In genomic region chr2:46981662-46982351, GRCh38 we compare ENCODE assay signal across 14 cellular contexts. TPM values are rescaled to one million over a fixed set of nuclear protein-coding genes. Genes with fewer than 3 reads are reported as not detected.
DNase-seq lines count a peak whose midpoint lies in the region; ATAC-seq, FAIRE-seq and TF ChIP-seq lines count a peak whose summit lies in the region.
"Had no signal": no experiment of that assay in that cellular context is flagged by ENCODE, and none has a peak within 500 bp of the region (broad histone marks: within the 10 kb centered on the region; RNA-seq: fewer than 3 reads in every experiment).

No MANE protein-coding gene starts in this region.

- intact Hi-C loops in activated naive CD4-positive, alpha-beta T cell treated with anti-CD3 and anti-CD28 coated beads for 36 hours (cut with micrococcal nuclease): no loop called here
- intact Hi-C loops in tibial artery (cut with DNase I; ENCODE audit: low total_unique reads): no loop called here

- CTCF ChIA-PET in activated naive CD4-positive, alpha-beta T cell treated with anti-CD3 and anti-CD28 coated beads for 36 hours (lab: Charles Lee): interaction anchor here (0.6 to 1.5 kb wide), 3 partner anchors 8 to 341 kb away, joined by 5 to 6 read pairs (median 5); no protein-coding TSS in a partner anchor
- CTCF ChIA-PET in activated CD4-positive, alpha-beta memory T cell treated with anti-CD3 and anti-CD28 coated beads, Interleukin-2, amount 10 ng/mL, durations not matched to agents 7 days and 5 days (lab: Charles Lee): interaction anchor here (0.7 kb wide), 1 partner anchor 290 kb away, joined by 3 read pairs; no protein-coding TSS in a partner anchor

- no peak for TF ChIP-seq CTCF in tibial artery (IDR thresholded peaks at IDR 0.05)

- H3K27me3 ChIP-seq in layer of hippocampus (ENCODE audit: control insufficient read depth, insufficient read depth, low read length) (no peaks in the 10 kb centered on the region), tibial artery (no peaks in the 10 kb centered on the region)

- peak; percentile 14 for DNase-seq in activated naive CD4-positive, alpha-beta T cell treated with anti-CD3 and anti-CD28 coated beads for 36 hours
- no peak for DNase-seq in activated naive CD4-positive, alpha-beta T cell (lab: John Stamatoyannopoulos, UW)
- DNase-seq in activated CD4-positive, alpha-beta memory T cell treated with anti-CD3 and anti-CD28 coated beads, Interleukin-2, amount 10 ng/mL, durations not matched to agents 7 days and 5 days: no peak
- DNase-seq in tibial artery (no peak), GM12892 (ENCODE audit: insufficient read length) (no peak), NCI-H187 (lab: John Stamatoyannopoulos, UW) (no peak)
- DNase-seq: effector memory CD4-positive, alpha-beta T cell; HCEC 1CT; hippocampal formation; NCI-H1092 treated with DMSO at 0.1 percent for 48 hours; SW 1271 had no signal

- POLR2A ChIA-PET in activated CD4-positive, alpha-beta memory T cell treated with anti-CD3 and anti-CD28 coated beads, Interleukin-2, amount 10 ng/mL, durations not matched to agents 7 days and 5 days (lab: Charles Lee): no interaction called here

- H3K36me3 ChIP-seq in tibial artery: peaks cover 0 to 55% (median 27%) of the 10 kb centered on the region in 3 donors

- H3K4me1 ChIP-seq in tibial artery: peaks cover 4 to 46% (median 35%) of the 10 kb centered on the region in 4 donors

- no peak overlapping the region for H3K4me3 ChIP-seq in tibial artery

- TF ChIP-seq POLR2A in GM12892 (IDR thresholded peaks at IDR 0.05; ENCODE audit: low read depth, low read length): no peak

- peaks cover 41% of the 10 kb centered on the region for H3K36me3 Mint-ChIP-seq in activated naive CD4-positive, alpha-beta T cell treated with anti-CD3 and anti-CD28 coated beads for 36 hours (ENCODE audit: low read depth)
- peaks cover 42% of the 10 kb centered on the region for H3K36me3 Mint-ChIP-seq in activated CD4-positive, alpha-beta memory T cell treated with anti-CD3 and anti-CD28 coated beads, Interleukin-2, amount 10 ng/mL, durations not matched to agents 7 days and 5 days (ENCODE audit: low read depth)

- H3K27ac ChIP-seq in layer of hippocampus (ENCODE audit: low read depth, low read length): peak overlapping the region; percentile 70
- H3K27ac ChIP-seq in tibial artery: peak overlapping the region; percentile 46 to 78

- H3K4me3 Mint-ChIP-seq in activated naive CD4-positive, alpha-beta T cell treated with anti-CD3 and anti-CD28 coated beads for 36 hours: no peak overlapping the region
- H3K4me3 Mint-ChIP-seq in activated CD4-positive, alpha-beta memory T cell treated with anti-CD3 and anti-CD28 coated beads, Interleukin-2, amount 10 ng/mL, durations not matched to agents 7 days and 5 days: no peak overlapping the region
- H3K4me3 Mint-ChIP-seq: nephron had no signal

- FAIRE-seq in GM12892 (lab: Jason Lieb, UNC): no peak

- peak overlapping the region; percentile 89 for H3K27ac Mint-ChIP-seq in activated naive CD4-positive, alpha-beta T cell treated with anti-CD3 and anti-CD28 coated beads for 36 hours
- peak overlapping the region; percentile 55 for H3K27ac Mint-ChIP-seq in activated CD4-positive, alpha-beta memory T cell treated with anti-CD3 and anti-CD28 coated beads, Interleukin-2, amount 10 ng/mL, durations not matched to agents 7 days and 5 days
- H3K27ac Mint-ChIP-seq: nephron had no signal

- H3K9me3 ChIP-seq in tibial artery: no peaks in the 10 kb centered on the region

- H3K9me3 Mint-ChIP-seq in activated naive CD4-positive, alpha-beta T cell treated with anti-CD3 and anti-CD28 coated beads for 36 hours: no peaks in the 10 kb centered on the region
- H3K9me3 Mint-ChIP-seq in activated CD4-positive, alpha-beta memory T cell treated with anti-CD3 and anti-CD28 coated beads, Interleukin-2, amount 10 ng/mL, durations not matched to agents 7 days and 5 days: no peaks in the 10 kb centered on the region
- H3K9me3 Mint-ChIP-seq: nephron had no signal

- H3K4me1 Mint-ChIP-seq in activated naive CD4-positive, alpha-beta T cell treated with anti-CD3 and anti-CD28 coated beads for 36 hours (ENCODE audit: low read depth): peaks cover 91% of the 10 kb centered on the region
- peaks cover 91% of the 10 kb centered on the region for H3K4me1 Mint-ChIP-seq in activated CD4-positive, alpha-beta memory T cell treated with anti-CD3 and anti-CD28 coated beads, Interleukin-2, amount 10 ng/mL, durations not matched to agents 7 days and 5 days

- ATAC-seq in HG02981 (IDR thresholded peaks at IDR 0.05; ENCODE audit: unreplicated experiment): no peak

- no peaks in the 10 kb centered on the region for H3K27me3 Mint-ChIP-seq in activated naive CD4-positive, alpha-beta T cell treated with anti-CD3 and anti-CD28 coated beads for 36 hours (ENCODE audit: low read depth)
- H3K27me3 Mint-ChIP-seq in activated CD4-positive, alpha-beta memory T cell treated with anti-CD3 and anti-CD28 coated beads, Interleukin-2, amount 10 ng/mL, durations not matched to agents 7 days and 5 days: no peaks in the 10 kb centered on the region

RNA-seq across cellular contexts. Expression of gene TTC7A, which starts 40.8 kb away (rescaled TPM):
- 10 to 100 TPM; 53.1 to 56.7 TPM for total RNA-seq in activated naive CD4-positive, alpha-beta T cell treated with anti-CD3 and anti-CD28 coated beads for 36 hours
- total RNA-seq in activated CD4-positive, alpha-beta memory T cell treated with anti-CD3 and anti-CD28 coated beads, Interleukin-2, amount 10 ng/mL, durations not matched to agents 7 days and 5 days: 10 to 100 TPM; 59.3 to 62.0 TPM
- 16.0 TPM for polyA plus RNA-seq in GM12892 (2012; ENCODE audit: missing spikeins)
